In the genomic region with DNA sequence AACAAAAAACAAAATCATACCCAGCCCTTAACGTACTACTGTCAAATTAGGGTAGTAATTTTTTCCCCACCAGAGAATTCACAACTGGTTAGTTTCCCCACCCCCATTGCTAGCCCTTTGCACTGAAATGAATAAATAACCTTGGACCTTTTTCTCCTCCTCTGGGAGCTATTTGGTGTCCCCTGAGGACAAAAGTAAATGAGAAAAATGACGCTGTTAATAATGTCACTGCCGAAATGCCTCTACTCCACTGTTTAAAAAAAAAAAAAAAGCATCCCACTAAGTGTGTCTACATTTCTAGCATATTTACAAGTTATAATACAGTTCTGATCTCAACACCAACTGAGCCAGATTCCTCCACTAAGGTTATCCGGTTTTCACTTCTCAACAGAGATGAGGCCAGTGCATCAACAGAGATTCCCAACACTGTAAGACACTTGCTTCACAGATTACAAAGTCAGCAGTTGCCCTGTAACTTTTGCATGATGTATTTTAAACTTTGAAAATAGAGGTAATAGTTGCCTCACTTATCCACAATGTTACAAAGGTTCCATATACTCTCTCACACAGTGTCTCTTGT, we compare ENCODE assay signal across 10 cellular contexts. TPM values are rescaled to one million over a fixed set of nuclear protein-coding genes. Genes with fewer than 3 reads are reported as not detected.
DNase-seq lines count a peak whose midpoint lies in the region; ATAC-seq and TF ChIP-seq lines count a peak whose summit lies in the region.
"Had no signal": no experiment of that assay in that cellular context is flagged by ENCODE, and none has a peak within 500 bp of the region (broad histone marks: within the 10 kb centered on the region; RNA-seq: fewer than 3 reads in every experiment).

No MANE protein-coding gene starts in this region.

- 36% methylated on average over 4 of the region's 4 CpGs for WGBS in liver

- intact Hi-C loops in ascending aorta (cut with DNase I): no loop called here

- H3K36me3 ChIP-seq in ascending aorta: no peaks in the 10 kb centered on the region
- H3K36me3 ChIP-seq in liver (ENCODE audit: control insufficient read depth in 4 of 4, insufficient read depth in 3 of 4, low read depth in 1 of 4, low read length in 3 of 4): no peaks in the 10 kb centered on the region
- H3K36me3 ChIP-seq in thoracic aorta: no peaks in the 10 kb centered on the region

- TF ChIP-seq CTCF in ascending aorta (IDR thresholded peaks at IDR 0.05) (no peak), liver (IDR thresholded peaks at IDR 0.05; ENCODE audit: low read depth, low read length, missing input control) (no peak), thoracic aorta (IDR thresholded peaks at IDR 0.05) (no peak), GM13976 (IDR thresholded peaks at IDR 0.05; ENCODE audit: borderline replicate concordance, control extremely low read depth, extremely low read depth, insufficient read depth, missing control alignments) (no peak)

- no peaks in the 10 kb centered on the region for H3K27me3 ChIP-seq in ascending aorta
- H3K27me3 ChIP-seq in liver (ENCODE audit: control insufficient read depth in 4 of 4, insufficient read depth in 4 of 4, low read length in 3 of 4): no peaks in the 10 kb centered on the region
- no peaks in the 10 kb centered on the region for H3K27me3 ChIP-seq in thoracic aorta (replicated peaks; ENCODE audit: insufficient read depth)

- TF ChIP-seq RAD21 in liver (IDR thresholded peaks at IDR 0.05): peak in 1 of 2 donors; percentile 11

- H3K9ac ChIP-seq in liver (ENCODE audit: low read depth in 1 of 2, low read length in 2 of 2): peak overlapping the region in 1 of 2 donors; percentile 2

- peaks cover 27% of the 10 kb centered on the region for H3K27me3 Mint-ChIP-seq in IgD-negative memory B cell

- H3K4me1 Mint-ChIP-seq in IgD-negative memory B cell: peaks cover 10 to 28% (median 21%) of the 10 kb centered on the region in 3 donors

- ATAC-seq in thoracic aorta (ENCODE audit: insufficient number of reproducible peaks, low FRiP score, low read depth): no peak
- ATAC-seq in activated naive CD4-positive, alpha-beta T cell treated with anti-CD3 and anti-CD28 coated beads, Interleukin-2, amount 50 U/mL, for 72 hours: no peak

- H3K9me3 Mint-ChIP-seq in IgD-negative memory B cell: no peaks in the 10 kb centered on the region
- H3K9me3 Mint-ChIP-seq in activated naive CD4-positive, alpha-beta T cell treated with anti-CD3 and anti-CD28 coated beads, Interleukin-2, amount 50 U/mL, for 72 hours: no peaks in the 10 kb centered on the region

- in situ Hi-C loops in GM13976 (cut with MboI; ENCODE audit: low sequenced_read_pairs, unreplicated experiment): no loop called here

- DNase-seq in ascending aorta (ENCODE audit: low spot score in 2 of 2) (no peak), thoracic aorta (ENCODE audit: low spot score) (no peak), GM13976 (ENCODE audit: low spot score) (no peak), foreskin melanocyte (no peak)
- no peak for DNase-seq in activated naive CD4-positive, alpha-beta T cell treated with anti-CD3 and anti-CD28 coated beads, Interleukin-2, amount 50 U/mL, for 72 hours (ENCODE audit: low spot score in 2 of 2)
- DNase-seq: activated naive CD4-positive, alpha-beta T cell treated with Interleukin-2 at 50 U/mL for 16 hours; EL; NCI-H510A had no signal

- H3K9me3 ChIP-seq in ascending aorta: no peaks in the 10 kb centered on the region
- H3K9me3 ChIP-seq in liver (ENCODE audit: control insufficient read depth in 4 of 4, low read length in 3 of 4): no peaks in the 10 kb centered on the region
- no peaks in the 10 kb centered on the region for H3K9me3 ChIP-seq in thoracic aorta

- peak overlapping the region; percentile 96 to 98 for H3K27ac ChIP-seq in ascending aorta
- peak overlapping the region; percentile 15 to 69 for H3K27ac ChIP-seq in liver (ENCODE audit: low read depth in 1 of 2, low read length in 2 of 2)
- H3K27ac ChIP-seq in thoracic aorta: peak overlapping the region; percentile 89 to 98

- peaks cover 1% of the 10 kb centered on the region for H3K36me3 Mint-ChIP-seq in IgD-negative memory B cell
- H3K36me3 Mint-ChIP-seq in activated naive CD4-positive, alpha-beta T cell treated with anti-CD3 and anti-CD28 coated beads, Interleukin-2, amount 50 U/mL, for 72 hours: peaks cover 5 to 29% of the 10 kb centered on the region in 2 donors

- H3K27ac Mint-ChIP-seq in IgD-negative memory B cell: peak overlapping the region in 2 of 3 donors; percentile 25 to 76
- H3K27ac Mint-ChIP-seq in activated naive CD4-positive, alpha-beta T cell treated with anti-CD3 and anti-CD28 coated beads, Interleukin-2, amount 50 U/mL, for 72 hours: no peak overlapping the region

- H3K4me3 ChIP-seq in ascending aorta (peak overlapping the region; percentile 13 to 95), liver (ENCODE audit: low read depth in 1 of 3, low read length in 3 of 3) (no peak overlapping the region), thoracic aorta (peak overlapping the region; percentile 81)

- H3K4me3 Mint-ChIP-seq in IgD-negative memory B cell: peak overlapping the region in 1 of 4 donors; percentile 71

- H3K4me1 ChIP-seq in ascending aorta: peaks cover 3 to 19% of the 10 kb centered on the region in 2 donors
- peaks cover 5 to 65% (median 49%) of the 10 kb centered on the region in 4 donors for H3K4me1 ChIP-seq in liver (ENCODE audit: control insufficient read depth in 4 of 4, insufficient read depth in 4 of 4, low read length in 3 of 4)
- peaks cover 9 to 48% of the 10 kb centered on the region in 2 donors for H3K4me1 ChIP-seq in thoracic aorta (ENCODE audit: control insufficient read depth in 1 of 2, low read depth in 2 of 2)

TF ChIP-seq in liver, 16 proteins besides CTCF, POLR2A, EP300 and RAD21:
- TF ChIP-seq JUND (IDR thresholded peaks at IDR 0.05) (no peak), RXRA (IDR thresholded peaks at IDR 0.05) (peak in 1 of 2 donors; percentile 52), HNF4A (conservative IDR thresholded peaks at IDR 0.05) (peak; percentile 46 to 56), HNF4G (IDR thresholded peaks at IDR 0.05) (peak; percentile 8), YY1 (IDR thresholded peaks at IDR 0.05) (no peak), NR2F2 (IDR thresholded peaks at IDR 0.05) (no peak), EGR1 (IDR thresholded peaks at IDR 0.05; ENCODE audit: low read depth in 2 of 2) (no peak), GABPA (IDR thresholded peaks at IDR 0.05 in 1 of 2, conservative IDR thresholded peaks at IDR 0.05 in 1 of 2) (no peak), FOXA2 (IDR thresholded peaks at IDR 0.05) (no peak), SP1 (IDR thresholded peaks at IDR 0.05) (peak; percentile 24)
- TF ChIP-seq, protein P1, sequence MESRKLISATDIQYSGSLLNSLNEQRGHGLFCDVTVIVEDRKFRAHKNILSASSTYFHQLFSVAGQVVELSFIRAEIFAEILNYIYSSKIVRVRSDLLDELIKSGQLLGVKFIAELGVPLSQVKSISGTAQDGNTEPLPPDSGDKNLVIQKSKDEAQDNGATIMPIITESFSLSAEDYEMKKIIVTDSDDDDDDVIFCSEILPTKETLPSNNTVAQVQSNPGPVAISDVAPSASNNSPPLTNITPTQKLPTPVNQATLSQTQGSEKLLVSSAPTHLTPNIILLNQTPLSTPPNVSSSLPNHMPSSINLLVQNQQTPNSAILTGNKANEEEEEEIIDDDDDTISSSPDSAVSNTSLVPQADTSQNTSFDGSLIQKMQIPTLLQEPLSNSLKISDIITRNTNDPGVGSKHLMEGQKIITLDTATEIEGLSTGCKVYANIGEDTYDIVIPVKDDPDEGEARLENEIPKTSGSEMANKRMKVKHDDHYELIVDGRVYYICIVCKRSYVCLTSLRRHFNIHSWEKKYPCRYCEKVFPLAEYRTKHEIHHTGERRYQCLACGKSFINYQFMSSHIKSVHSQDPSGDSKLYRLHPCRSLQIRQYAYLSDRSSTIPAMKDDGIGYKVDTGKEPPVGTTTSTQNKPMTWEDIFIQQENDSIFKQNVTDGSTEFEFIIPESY (IDR thresholded peaks at IDR 0.05): no peak
- TF ChIP-seq, protein P2, sequence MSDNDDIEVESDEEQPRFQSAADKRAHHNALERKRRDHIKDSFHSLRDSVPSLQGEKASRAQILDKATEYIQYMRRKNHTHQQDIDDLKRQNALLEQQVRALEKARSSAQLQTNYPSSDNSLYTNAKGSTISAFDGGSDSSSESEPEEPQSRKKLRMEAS (IDR thresholded peaks at IDR 0.05): no peak
- TF ChIP-seq, protein P3, sequence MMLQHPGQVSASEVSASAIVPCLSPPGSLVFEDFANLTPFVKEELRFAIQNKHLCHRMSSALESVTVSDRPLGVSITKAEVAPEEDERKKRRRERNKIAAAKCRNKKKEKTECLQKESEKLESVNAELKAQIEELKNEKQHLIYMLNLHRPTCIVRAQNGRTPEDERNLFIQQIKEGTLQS (IDR thresholded peaks at IDR 0.05): no peak
- TF ChIP-seq, protein P4, sequence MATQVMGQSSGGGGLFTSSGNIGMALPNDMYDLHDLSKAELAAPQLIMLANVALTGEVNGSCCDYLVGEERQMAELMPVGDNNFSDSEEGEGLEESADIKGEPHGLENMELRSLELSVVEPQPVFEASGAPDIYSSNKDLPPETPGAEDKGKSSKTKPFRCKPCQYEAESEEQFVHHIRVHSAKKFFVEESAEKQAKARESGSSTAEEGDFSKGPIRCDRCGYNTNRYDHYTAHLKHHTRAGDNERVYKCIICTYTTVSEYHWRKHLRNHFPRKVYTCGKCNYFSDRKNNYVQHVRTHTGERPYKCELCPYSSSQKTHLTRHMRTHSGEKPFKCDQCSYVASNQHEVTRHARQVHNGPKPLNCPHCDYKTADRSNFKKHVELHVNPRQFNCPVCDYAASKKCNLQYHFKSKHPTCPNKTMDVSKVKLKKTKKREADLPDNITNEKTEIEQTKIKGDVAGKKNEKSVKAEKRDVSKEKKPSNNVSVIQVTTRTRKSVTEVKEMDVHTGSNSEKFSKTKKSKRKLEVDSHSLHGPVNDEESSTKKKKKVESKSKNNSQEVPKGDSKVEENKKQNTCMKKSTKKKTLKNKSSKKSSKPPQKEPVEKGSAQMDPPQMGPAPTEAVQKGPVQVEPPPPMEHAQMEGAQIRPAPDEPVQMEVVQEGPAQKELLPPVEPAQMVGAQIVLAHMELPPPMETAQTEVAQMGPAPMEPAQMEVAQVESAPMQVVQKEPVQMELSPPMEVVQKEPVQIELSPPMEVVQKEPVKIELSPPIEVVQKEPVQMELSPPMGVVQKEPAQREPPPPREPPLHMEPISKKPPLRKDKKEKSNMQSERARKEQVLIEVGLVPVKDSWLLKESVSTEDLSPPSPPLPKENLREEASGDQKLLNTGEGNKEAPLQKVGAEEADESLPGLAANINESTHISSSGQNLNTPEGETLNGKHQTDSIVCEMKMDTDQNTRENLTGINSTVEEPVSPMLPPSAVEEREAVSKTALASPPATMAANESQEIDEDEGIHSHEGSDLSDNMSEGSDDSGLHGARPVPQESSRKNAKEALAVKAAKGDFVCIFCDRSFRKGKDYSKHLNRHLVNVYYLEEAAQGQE (IDR thresholded peaks at IDR 0.05): no peak

RNA-seq across cellular contexts. Expression of a gene that starts 5.1 kb away (rescaled TPM):
- not detected for polyA plus RNA-seq in IgD-negative memory B cell
- total RNA-seq in ascending aorta: 99.9 TPM
- total RNA-seq in liver: 10 to 100 TPM in 1 of 2 donors, 1 to 10 TPM in 1; 3.2 to 23.2 TPM
- 10 to 100 TPM in 1 of 2 donors, 1 to 10 TPM in 1; 4.2 to 11.7 TPM for polyA plus RNA-seq in liver
- 100 to 1,000 TPM in 1 of 2 donors, 10 to 100 TPM in 1; 54.8 to 114 TPM for total RNA-seq in thoracic aorta
- not detected for total RNA-seq in activated naive CD4-positive, alpha-beta T cell treated with anti-CD3 and anti-CD28 coated beads, Interleukin-2, amount 50 U/mL, for 72 hours

Comparison
In these comparisons a context has a peak if more than half of its experiments do, and no peak if none do; other contexts are left out.
1. H3K27ac Mint-ChIP-seq: peak in IgD-negative memory B cell (2 of 3); none in activated naive CD4-positive, alpha-beta T cell treated with anti-CD3 and anti-CD28 coated beads, Interleukin-2, amount 50 U/mL, for 72 hours (0 of 2).
2. H3K27ac ChIP-seq: peak in every context shown above with its lines; median percentile 97 in ascending aorta; 94 in thoracic aorta; 42 in liver.
3. H3K4me3 ChIP-seq: peak in ascending aorta (2 of 2) and thoracic aorta (single experiment); none in liver (0 of 3).